Comparison of ENCODE assay signal across 8 cellular contexts in the genomic region with DNA sequence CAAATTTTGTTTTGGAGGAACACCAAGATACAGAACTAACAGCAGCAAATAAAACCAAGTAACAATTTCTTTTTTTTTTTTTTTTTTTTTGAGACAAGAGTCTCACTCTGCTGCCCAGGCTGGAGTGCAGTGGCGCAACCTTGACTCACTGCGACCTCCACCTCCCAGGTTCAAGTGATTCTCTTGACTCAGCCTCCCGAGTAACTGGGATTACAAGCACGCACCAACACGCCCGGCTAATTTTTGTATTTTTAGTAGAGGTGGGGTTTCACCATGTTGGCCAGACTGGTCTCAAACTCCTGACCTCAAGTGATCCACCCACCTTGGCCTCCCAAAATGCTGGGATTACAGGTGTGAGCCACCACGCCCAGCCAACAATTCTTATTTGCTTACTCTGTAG. TPM values are rescaled to one million over a fixed set of nuclear protein-coding genes. Genes with fewer than 3 reads are reported as not detected.
DNase-seq lines count a peak whose midpoint lies in the region; ATAC-seq, FAIRE-seq and TF ChIP-seq lines count a peak whose summit lies in the region.
"Not testable (repeated sequence)": the region's sequence is repeated elsewhere in the genome, so short reads cannot be mapped to it uniquely, and the experiment has no call there.

No MANE protein-coding gene starts in this region.

- not testable (repeated sequence) for H3K79me1 ChIP-seq in trophoblast cell (ENCODE audit: low read length)

- H2AFZ ChIP-seq in DND-41 (ENCODE audit: low read depth, low read length); SK-N-SH (ENCODE audit: low read depth); GM12878 (ENCODE audit: control insufficient read depth, low read depth, low read length); trophoblast cell (ENCODE audit: insufficient read depth, low read length, poor library complexity): not testable (repeated sequence)

- not testable (repeated sequence) for FAIRE-seq in GM12878 (lab: Jason Lieb, UNC)

- H3K9ac ChIP-seq in DND-41 (ENCODE audit: low read depth, low read length); SK-N-SH; GM12878 (ENCODE audit: control insufficient read depth, insufficient read depth, low read length); trophoblast cell (ENCODE audit: low read length): not testable (repeated sequence)

- not testable (repeated sequence) for H2BK120ac ChIP-seq in trophoblast cell (ENCODE audit: insufficient read depth, low read length, poor library complexity)

- not testable (repeated sequence) for ATAC-seq in DND-41 (ENCODE audit: insufficient read depth, low read depth); GM12878; naive B cell (ENCODE audit: low read depth in 2 of 2)

- H3K9me3 Mint-ChIP-seq in chondrocyte (ENCODE audit: low read depth); naive B cell: not testable (repeated sequence)

- BruUV-seq in GM12878 (replicated peaks; lab: Mats Ljungman, UMichigan), result not testable (repeated sequence)

- H4K8ac ChIP-seq in trophoblast cell (ENCODE audit: low read depth, low read length), result not testable (repeated sequence)

- H3K36me3 ChIP-seq in DND-41 (ENCODE audit: insufficient read depth, low read length), result peaks cover 11% of the 10 kb centered on the region
- H3K36me3 ChIP-seq in SK-N-SH (replicated peaks in 1 of 2; ENCODE audit: control insufficient read depth in 1 of 2, insufficient read depth in 2 of 2, low read length in 1 of 2), result peaks cover 0 to 30% of the 10 kb centered on the region in 2 experiments
- H3K36me3 ChIP-seq in GM12878 (ENCODE audit: control insufficient read depth in 2 of 2, insufficient read depth in 2 of 2, low read length in 1 of 2); trophoblast cell (ENCODE audit: control insufficient read depth in 1 of 2, insufficient read depth in 2 of 2, low read length in 2 of 2): not testable (repeated sequence)

- not testable (repeated sequence) for H4K91ac ChIP-seq in trophoblast cell (ENCODE audit: low read depth, low read length)

- H4K12ac ChIP-seq in trophoblast cell (ENCODE audit: low read depth, low read length), result not testable (repeated sequence)

- H3K4me3 ChIP-seq in DND-41 (ENCODE audit: low read depth in 1 of 2, low read length in 2 of 2); SK-N-SH (ENCODE audit: low read depth in 2 of 2, low read length in 1 of 2); trophoblast cell (ENCODE audit: low read depth, low read length): not testable (repeated sequence)
- H3K4me3 ChIP-seq in GM12878 (peak overlapping the region; percentile 33; the same call in 1 of the 2 replicates), epithelial cell of proximal tubule (ENCODE audit: low read depth, low read length) (peak overlapping the region; percentile 84)

- TF ChIP-seq EP300 in SK-N-SH (IDR thresholded peaks at IDR 0.05; ENCODE audit: borderline replicate concordance in 1 of 2, low read depth in 1 of 2, low read length in 1 of 2); GM12878 (IDR thresholded peaks at IDR 0.05; ENCODE audit: borderline replicate concordance in 1 of 2, control insufficient read depth in 1 of 2, low read depth in 2 of 2, low read length in 2 of 2): not testable (repeated sequence)

- WGBS in SK-N-SH (ENCODE audit: low lambda C conversion rate), result 98% methylated on average over 7 of the region's 7 CpGs
- 92% methylated on average over 7 of the region's 7 CpGs for WGBS in GM12878 (ENCODE audit: insufficient coverage, insufficient replicate concordance, low lambda C conversion rate, missing lambda C conversion rate)
- no CpG with 5 or more reads among the region's 7 CpGs for WGBS in trophoblast cell (ENCODE audit: extremely low coverage, insufficient coverage, insufficient read length)

- H3K23ac ChIP-seq in trophoblast cell (ENCODE audit: low read length), result not testable (repeated sequence)

- not testable (repeated sequence) for TF ChIP-seq CTCF in DND-41 (IDR thresholded peaks at IDR 0.05; ENCODE audit: borderline replicate concordance, extremely low read depth, low read length, poor library complexity, severe bottlenecking); SK-N-SH (IDR thresholded peaks at IDR 0.05); GM12878 (IDR thresholded peaks at IDR 0.05 in 2 of 3, conservative IDR thresholded peaks at IDR 0.05 in 1 of 3; ENCODE audit: control insufficient read depth in 2 of 3, extremely low read depth in 1 of 3, insufficient read depth in 1 of 3, low read depth in 3 of 3, low read length in 3 of 3); chondrocyte (IDR thresholded peaks at IDR 0.05); epithelial cell of proximal tubule (conservative IDR thresholded peaks at IDR 0.05; ENCODE audit: low read depth, low read length)

- SMC1A ChIA-PET in GM12878 (lab: Charles Lee; ENCODE audit: uncharacterized antibody, unreplicated experiment), result interaction anchor here (0.9 to 4.4 kb wide), 9 partner anchors 10 to 54 kb away, joined by 3 to 49 read pairs (median 12); no protein-coding TSS in a partner anchor

- not testable (repeated sequence) for H2AK5ac ChIP-seq in trophoblast cell (ENCODE audit: low read length)

- not testable (repeated sequence) for H3K27ac ChIP-seq in DND-41 (ENCODE audit: low read length); SK-N-SH (ENCODE audit: low read depth in 2 of 2, low read length in 1 of 2); GM12878 (ENCODE audit: control insufficient read depth, insufficient read depth); trophoblast cell (ENCODE audit: low read depth, low read length)

- peaks cover 92% of the 10 kb centered on the region for H3K79me2 ChIP-seq in DND-41 (ENCODE audit: insufficient read depth, low read length)
- peaks cover 92% of the 10 kb centered on the region for H3K79me2 ChIP-seq in SK-N-SH (ENCODE audit: insufficient read depth)
- peaks cover 87% of the 10 kb centered on the region for H3K79me2 ChIP-seq in GM12878 (ENCODE audit: control insufficient read depth, insufficient read depth, low read length)
- H3K79me2 ChIP-seq in trophoblast cell (ENCODE audit: control insufficient read depth, insufficient read depth, low read length, poor library complexity), result peaks cover 17% of the 10 kb centered on the region

- H3K4me1 ChIP-seq in DND-41 (ENCODE audit: insufficient read depth, low read length), result peaks cover 48% of the 10 kb centered on the region
- H3K4me1 ChIP-seq in SK-N-SH (ENCODE audit: control insufficient read depth in 1 of 2, insufficient read depth in 2 of 2, low read depth in 1 of 2, low read length in 1 of 2); GM12878 (ENCODE audit: control insufficient read depth, insufficient read depth, low read length); trophoblast cell (ENCODE audit: control insufficient read depth in 1 of 2, insufficient read depth in 2 of 2, low read length in 2 of 2): not testable (repeated sequence)

- not testable (repeated sequence) for H2BK12ac ChIP-seq in trophoblast cell (ENCODE audit: low read length)

- not testable (repeated sequence) for H3K9me2 ChIP-seq in SK-N-SH

- H3K4me3 Mint-ChIP-seq in chondrocyte (ENCODE audit: unreplicated experiment), result not testable (repeated sequence)
- peak overlapping the region in 6 of 8 donors; percentile 20 to 100 (median 72) for H3K4me3 Mint-ChIP-seq in naive B cell

- not testable (repeated sequence) for DNase-seq in DND-41; SK-N-SH; GM12878 (ENCODE audit: low read depth, low spot score); chondrocyte (ENCODE audit: low spot score); epithelial cell of proximal tubule (ENCODE audit: low read depth); naive B cell
- DNase-seq in kidney tubule cell (ENCODE audit: low spot score) (peak; percentile 29), trophoblast cell (peak; percentile 14 to 19)

- RAD21 ChIA-PET in GM12878 (lab: Charles Lee; ENCODE audit: unreplicated experiment), result interaction anchor here (1.2 to 3.9 kb wide), 5 partner anchors 12 to 50 kb away, joined by 6 to 26 read pairs (median 10); no protein-coding TSS in a partner anchor

- not testable (repeated sequence) for H3K14ac ChIP-seq in trophoblast cell (ENCODE audit: low read length)

- H3K27me3 Mint-ChIP-seq in chondrocyte (ENCODE audit: low read depth); naive B cell: not testable (repeated sequence)

- H3K4me2 ChIP-seq in DND-41 (ENCODE audit: insufficient read depth, low read length) (0 out of 2 replicates have a peak overlapping the region, but pooled peaks have one; percentile 10), SK-N-SH (peak overlapping the region; percentile 89; the same call in 1 of the 2 replicates), GM12878 (ENCODE audit: control insufficient read depth, insufficient read depth) (peak overlapping the region; percentile 50; the same call in 1 of the 2 replicates)
- H3K4me2 ChIP-seq in trophoblast cell (ENCODE audit: low read length), result not testable (repeated sequence)

- H3K36me3 Mint-ChIP-seq in chondrocyte (ENCODE audit: low read depth); naive B cell: not testable (repeated sequence)

- H3K27ac Mint-ChIP-seq in chondrocyte (ENCODE audit: unreplicated experiment) (peak overlapping the region; percentile 42), naive B cell (peak overlapping the region in 3 of 6 donors; percentile 36 to 75 (median 55))

- CTCF ChIA-PET in SK-N-SH (lab: Yijun Ruan, JAX), result not testable (repeated sequence)
- CTCF ChIA-PET in GM12878 (lab: Yijun Ruan, JAX), result interaction anchor here (0.9 to 3.4 kb wide), 4 partner anchors 9 to 46 kb away, joined by 3 to 14 read pairs (median 5); no protein-coding TSS in a partner anchor

- H3K4ac ChIP-seq in trophoblast cell (ENCODE audit: low read depth, low read length), result peak overlapping the region; percentile 46

- H3K4me1 Mint-ChIP-seq in chondrocyte (ENCODE audit: low read depth) (peaks cover 45% of the 10 kb centered on the region), naive B cell (peaks cover 50 to 78% (median 62%) of the 10 kb centered on the region in 3 donors)

- not testable (repeated sequence) for H3K9me3 ChIP-seq in DND-41 (ENCODE audit: insufficient read depth, low read length, severe bottlenecking); SK-N-SH; GM12878 (replicated peaks; ENCODE audit: control insufficient read depth, insufficient read depth, low read length); trophoblast cell (ENCODE audit: insufficient read depth, low read depth, low read length)

- not testable (repeated sequence) for H3K27me3 ChIP-seq in DND-41 (ENCODE audit: insufficient read depth, low read length, poor library complexity); SK-N-SH (ENCODE audit: insufficient read depth); GM12878 (replicated peaks in 1 of 2; ENCODE audit: control insufficient read depth in 2 of 2, insufficient read depth in 2 of 2, low read length in 1 of 2); trophoblast cell (ENCODE audit: insufficient read depth, low read length)

- H3K18ac ChIP-seq in trophoblast cell (ENCODE audit: low read length), result not testable (repeated sequence)

- in situ Hi-C loops in GM12878 (cut with MboI), result not testable (repeated sequence)

- TF ChIP-seq POLR2A in GM12878 (IDR thresholded peaks at IDR 0.05; ENCODE audit: low read depth, low read length), result not testable (repeated sequence)

- H4K20me1 ChIP-seq in DND-41 (ENCODE audit: insufficient read depth, low read length) (peaks cover 36% of the 10 kb centered on the region), SK-N-SH (ENCODE audit: insufficient read depth) (peaks cover 78% of the 10 kb centered on the region)
- H4K20me1 ChIP-seq in GM12878 (ENCODE audit: control insufficient read depth, insufficient read depth), result not testable (repeated sequence)

- TF ChIP-seq RAD21 in SK-N-SH (IDR thresholded peaks at IDR 0.05; ENCODE audit: low read length); GM12878 (IDR thresholded peaks at IDR 0.05; ENCODE audit: insufficient read depth, low read depth, low read length): not testable (repeated sequence)

- not testable (repeated sequence) for H2BK5ac ChIP-seq in trophoblast cell (ENCODE audit: low read depth, low read length, poor library complexity)

- H3F3A ChIP-seq in SK-N-SH (replicated peaks; ENCODE audit: insufficient read depth), result peaks cover 11% of the 10 kb centered on the region

- intact Hi-C loops in GM12878 (cut with micrococcal nuclease; ENCODE audit: unreplicated experiment), result not testable (repeated sequence)

- POLR2A ChIA-PET in SK-N-SH (lab: Yijun Ruan, JAX), result not testable (repeated sequence)
- POLR2A ChIA-PET in GM12878 (lab: Charles Lee), result interaction anchor here (0.7 to 1.9 kb wide), 4 partner anchors 9 to 61 kb away, joined by 3 to 8 read pairs (median 5); no protein-coding TSS in a partner anchor

RNA-seq across cellular contexts. Expression of a gene that starts 4.4 kb away (rescaled TPM):
- polyA plus RNA-seq in SK-N-SH (2012; rRNA removed) (53.3 and 55.3 TPM in 2 replicates), GM12878 (2011; rRNA removed) (66.3 and 111 TPM in 2 replicates), GM12878 (2014; fragmentation: Illumina TruSeq; extraction: Trizol) (72.4 and 86.7 TPM in 2 replicates), GM12878 (2014; fragmentation: Nextera tagmentation; extraction: Ambion mirVana) (10 to 100 TPM; 26.9 to 33.3 TPM), GM12878 (2014; rRNA removed) (37.4 and 41.8 TPM in 2 replicates), GM12878 (2016; fragmentation: Nextera tagmentation; extraction: Ambion mirVana) (10 to 100 TPM; 40.0 to 45.0 TPM), naive B cell (ENCODE audit: low read depth in 6 of 6) (100 to 1,000 TPM in 4 of 6 donors, 10 to 100 TPM in 2; 95.9 to 155 (median 118) TPM)
- polyA plus RNA-seq in SK-N-SH (2012; cell fraction: cytosol; rRNA removed), result 73.7 and 93.3 TPM in 2 replicates
- 19.4 and 31.6 TPM in 2 replicates for polyA plus RNA-seq in SK-N-SH (2012; cell fraction: nucleus; rRNA removed)
- total RNA-seq in GM12878 (2013; cell fraction: nucleolus; rRNA removed), result 36.5 and 45.1 TPM in 2 replicates
- total RNA-seq in GM12878 (2014; rRNA removed) (46.9 and 53.9 TPM in 2 replicates), GM12878 (2014; rRNA removed; fragmentation: Illumina TruSeq; extraction: Trizol) (45.8 and 49.2 TPM in 2 replicates), GM12878 (2021) (51.3 and 52.2 TPM in 2 replicates), chondrocyte (55.8 to 76.9 TPM (median 74.1 TPM) in 3 replicates), epithelial cell of proximal tubule (86.7 and 90.0 TPM in 2 replicates)
- polyA plus RNA-seq in GM12878 (2011; ENCODE audit: low read depth), result 21.4 TPM
- polyA plus RNA-seq in GM12878 (2011; cell fraction: cytosol; rRNA removed), result 19.5 and 19.9 TPM in 2 replicates
- polyA plus RNA-seq in GM12878 (2011; cell fraction: nucleus; rRNA removed), result 17.0 and 21.5 TPM in 2 replicates
- polyA plus RNA-seq in GM12878 (2012), result 34.4 and 46.5 TPM in 2 replicates
- polyA minus RNA-seq in GM12878 (2011; rRNA and poly(A)+ RNA removed), result 17.7 and 26.6 TPM in 2 replicates
- 15.4 and 16.7 TPM in 2 replicates for polyA minus RNA-seq in GM12878 (2011; cell fraction: cytosol; rRNA and poly(A)+ RNA removed)
- 12.6 and 20.9 TPM in 2 replicates for polyA minus RNA-seq in GM12878 (2011; cell fraction: nucleus; rRNA and poly(A)+ RNA removed)
- polyA plus RNA-seq in trophoblast cell (2013), result 51.8 and 54.1 TPM in 2 replicates
